1 cellular context compared by ENCODE assay signal in genomic region chrX:11678174-11678573, GRCh38.
TF ChIP-seq lines count a peak whose summit lies in the region.

No MANE protein-coding gene starts in this region.

TF ChIP-seq in GM12878, 131 proteins besides CTCF, POLR2A, EP300 and RAD21 (continued from another document):
- TF ChIP-seq ZNF687 (IDR thresholded peaks at IDR 0.05) (no peak), RUNX3 (IDR thresholded peaks at IDR 0.05; ENCODE audit: low read length) (no peak), SIX5 (IDR thresholded peaks at IDR 0.05; ENCODE audit: low read depth, low read length, severe bottlenecking) (no peak), ASH2L (IDR thresholded peaks at IDR 0.05; ENCODE audit: borderline replicate concordance, low read depth) (no peak), USF2 (IDR thresholded peaks at IDR 0.05; ENCODE audit: borderline replicate concordance, low read depth, low read length) (no peak), SP1 (IDR thresholded peaks at IDR 0.05; ENCODE audit: low read depth, low read length) (no peak), TCF3 (IDR thresholded peaks at IDR 0.05; ENCODE audit: borderline replicate concordance, insufficient read depth, low read depth, low read length) (no peak), NR2C2 (IDR thresholded peaks at IDR 0.05; ENCODE audit: borderline replicate concordance, control insufficient read depth, insufficient read length, low read depth) (no peak), KAT2A (conservative IDR thresholded peaks at IDR 0.05; ENCODE audit: control insufficient read depth, low read depth, low read length) (no peak), SUPT20H (IDR thresholded peaks at IDR 0.05; ENCODE audit: borderline replicate concordance, control insufficient read depth, low read depth, low read length) (no peak), IKZF1 (conservative IDR thresholded peaks at IDR 0.05) (no peak), PAX5 (IDR thresholded peaks at IDR 0.05; ENCODE audit: borderline replicate concordance, low read depth, low read length) (no peak)
